In the genomic region with DNA sequence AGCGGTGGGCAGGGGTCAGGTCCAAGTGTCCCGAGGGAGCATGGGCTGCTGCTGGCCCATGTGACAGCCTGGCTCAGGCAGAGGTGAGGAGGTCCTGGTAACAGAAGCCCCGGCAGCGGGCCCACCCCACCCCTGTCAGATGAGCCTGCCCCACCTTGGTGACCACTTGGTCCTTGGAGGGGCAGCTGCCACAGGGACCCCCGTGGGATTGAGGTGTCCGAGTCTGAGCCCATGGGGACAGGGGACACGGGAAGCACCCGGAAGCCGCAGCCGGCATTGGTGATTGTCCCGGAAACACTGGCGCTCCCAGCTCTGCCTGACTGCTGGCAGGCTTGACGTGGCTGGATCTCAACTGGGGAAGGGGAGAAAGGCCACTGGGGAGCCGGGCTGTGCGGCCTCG, we compare ENCODE assay signal across 37 cellular contexts.
"Had no signal": no experiment of that assay in that cellular context is flagged by ENCODE, and none has a peak within 500 bp of the region (broad histone marks: within the 10 kb centered on the region; RNA-seq: fewer than 3 reads in every experiment).

No MANE protein-coding gene starts in this region.

- H3K4me1 Mint-ChIP-seq: activated CD4-positive, alpha-beta memory T cell treated with anti-CD3 and anti-CD28 coated beads, Interleukin-2, amount 10 ng/mL, durations not matched to agents 7 days and 5 days; activated naive CD4-positive, alpha-beta T cell treated with anti-CD3 and anti-CD28 coated beads, Interleukin-2, amount 10 ng/mL, durations not matched to agents 7 days and 5 days had no signal

- H3K4me2 ChIP-seq: PC-9 had no signal

- H3K4me3 ChIP-seq: PC-9 had no signal

- H3K9me3 Mint-ChIP-seq: activated CD4-positive, alpha-beta memory T cell treated with anti-CD3 and anti-CD28 coated beads, Interleukin-2, amount 10 ng/mL, durations not matched to agents 7 days and 5 days; activated naive CD4-positive, alpha-beta T cell treated with anti-CD3 and anti-CD28 coated beads, Interleukin-2, amount 10 ng/mL, durations not matched to agents 7 days and 5 days; activated naive CD8-positive, alpha-beta T cell treated with anti-CD3 and anti-CD28 coated beads, Interleukin-2, amount 50 U/mL, for 24 hours had no signal

- DNase-seq: activated CD4-positive, alpha-beta memory T cell treated with anti-CD3 and anti-CD28 coated beads, Interleukin-2, amount 10 ng/mL, durations not matched to agents 7 days and 5 days; activated CD4-positive, alpha-beta T cell treated with anti-CD3 and anti-CD28 coated beads for 1 hour; activated CD4-positive, alpha-beta T cell treated with anti-CD3 and anti-CD28 coated beads for 48 hours; activated CD4-positive, CD25-positive, alpha-beta regulatory T cell; activated CD8-positive, alpha-beta memory T cell treated with anti-CD3 and anti-CD28 coated beads for 24 hours; activated CD8-positive, alpha-beta memory T cell treated with anti-CD3 and anti-CD28 coated beads, Interleukin-2, amount 10 ng/mL, durations not matched to agents 7 days and 5 days; activated CD8-positive, alpha-beta memory T cell treated with anti-CD3 and anti-CD28 coated beads, Interleukin-2, amount 50 U/mL, for 48 hours; activated effector memory CD4-positive, alpha-beta T cell treated with Interleukin-2 at 50 U/mL for 16 hours; activated naive CD4-positive, alpha-beta T cell treated with anti-CD3 and anti-CD28 coated beads, Interleukin-2, amount 10 ng/mL, durations not matched to agents 7 days and 5 days; activated naive CD8-positive, alpha-beta T cell treated with anti-CD3 and anti-CD28 coated beads, Interleukin-2, amount 50 U/mL, for 24 hours; activated T-cell treated with anti-CD3 and anti-CD28 coated beads, Interleukin-2, amount 50 U/mL, for 48 hours; anterior cingulate cortex; central memory CD4-positive, alpha-beta T cell; MM.1S; MV-4-11; NCI-H1092; NCI-H1436 treated with DMSO at 0.1 percent for 48 hours; NCI-H187; NCI-H2029 treated with DMSO at 0.1 percent for 48 hours; NCI-H2107; NCI-H2171; NCI-H510A; NCI-H526; NCI-H748 treated with DMSO at 0.1 percent for 48 hours; NK-92 treated with Interleukin-12 subunit alpha and Interleukin-12 subunit beta, amount 100 ng/mL, for 24 hours; PC-9; SW 1271; T-helper 1 cell; T-helper 2 cell; T1000; WERI-Rb-1 had no signal

- H2AFZ ChIP-seq: PC-9 had no signal

- H3K36me3 Mint-ChIP-seq: activated CD8-positive, alpha-beta memory T cell treated with anti-CD3 and anti-CD28 coated beads, Interleukin-2, amount 10 ng/mL, durations not matched to agents 7 days and 5 days had no signal

- H3K27me3 Mint-ChIP-seq: activated CD4-positive, alpha-beta memory T cell treated with anti-CD3 and anti-CD28 coated beads, Interleukin-2, amount 10 ng/mL, durations not matched to agents 7 days and 5 days; activated CD8-positive, alpha-beta memory T cell treated with anti-CD3 and anti-CD28 coated beads, Interleukin-2, amount 10 ng/mL, durations not matched to agents 7 days and 5 days; activated naive CD4-positive, alpha-beta T cell treated with anti-CD3 and anti-CD28 coated beads, Interleukin-2, amount 10 ng/mL, durations not matched to agents 7 days and 5 days; activated naive CD8-positive, alpha-beta T cell; activated naive CD8-positive, alpha-beta T cell treated with anti-CD3 and anti-CD28 coated beads, Interleukin-2, amount 50 U/mL, for 24 hours; brain had no signal

- FAIRE-seq: bronchial epithelial cell, RCC 7860 had no signal

- H3K4me3 Mint-ChIP-seq: activated CD4-positive, alpha-beta memory T cell treated with anti-CD3 and anti-CD28 coated beads, Interleukin-2, amount 10 ng/mL, durations not matched to agents 7 days and 5 days; activated CD8-positive, alpha-beta memory T cell treated with anti-CD3 and anti-CD28 coated beads, Interleukin-2, amount 10 ng/mL, durations not matched to agents 7 days and 5 days; activated naive CD4-positive, alpha-beta T cell treated with anti-CD3 and anti-CD28 coated beads, Interleukin-2, amount 10 ng/mL, durations not matched to agents 7 days and 5 days; activated naive CD8-positive, alpha-beta T cell; activated naive CD8-positive, alpha-beta T cell treated with anti-CD3 and anti-CD28 coated beads, Interleukin-2, amount 50 U/mL, for 24 hours; brain had no signal

- H3K27ac Mint-ChIP-seq: activated CD4-positive, alpha-beta memory T cell treated with anti-CD3 and anti-CD28 coated beads, Interleukin-2, amount 10 ng/mL, durations not matched to agents 7 days and 5 days; activated CD8-positive, alpha-beta memory T cell treated with anti-CD3 and anti-CD28 coated beads, Interleukin-2, amount 10 ng/mL, durations not matched to agents 7 days and 5 days; activated naive CD4-positive, alpha-beta T cell treated with anti-CD3 and anti-CD28 coated beads, Interleukin-2, amount 10 ng/mL, durations not matched to agents 7 days and 5 days; activated naive CD8-positive, alpha-beta T cell; activated naive CD8-positive, alpha-beta T cell treated with anti-CD3 and anti-CD28 coated beads, Interleukin-2, amount 50 U/mL, for 24 hours had no signal

- H3K27ac ChIP-seq: PC-9, RWPE1, WERI-Rb-1 had no signal

- ATAC-seq: activated CD8-positive, alpha-beta memory T cell treated with anti-CD3 and anti-CD28 coated beads, Interleukin-2, amount 10 ng/mL, durations not matched to agents 7 days and 5 days; activated naive CD8-positive, alpha-beta T cell treated with anti-CD3 and anti-CD28 coated beads, Interleukin-2, amount 50 U/mL, for 24 hours; Right ventricle myocardium inferior had no signal
